16 cellular contexts compared by ENCODE assay signal in the genomic region with DNA sequence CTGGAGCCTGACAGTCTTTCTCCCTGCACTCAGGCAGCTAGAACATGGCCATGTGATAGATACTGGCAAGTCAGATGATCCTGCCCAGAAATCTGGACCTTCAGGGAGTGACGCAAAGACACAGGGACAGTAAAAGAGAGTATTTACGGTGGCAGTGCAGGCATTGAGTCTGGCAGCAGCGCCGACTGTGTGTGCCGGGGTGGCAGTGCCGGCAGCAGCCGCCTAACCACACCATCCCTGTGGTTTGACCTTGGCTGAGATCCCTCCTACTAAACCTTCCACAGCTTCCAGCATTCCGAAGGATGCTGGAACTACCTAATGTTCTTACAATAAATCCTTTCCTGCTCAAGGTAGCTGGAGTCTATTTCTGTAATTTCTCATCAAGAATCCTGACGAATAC. TPM values are rescaled to one million over a fixed set of nuclear protein-coding genes. Genes with fewer than 3 reads are reported as not detected.
A peak's percentile ranks its signal among the peaks of the same experiment; 100 is the strongest.
DNase-seq lines count a peak whose midpoint lies in the region; ATAC-seq and TF ChIP-seq lines count a peak whose summit lies in the region.
"Had no signal": no experiment of that assay in that cellular context is flagged by ENCODE, and none has a peak within 500 bp of the region (broad histone marks: within the 10 kb centered on the region; RNA-seq: fewer than 3 reads in every experiment).

No MANE protein-coding gene starts in this region.

- H3K36me3 ChIP-seq in PC-9 (ENCODE audit: low read depth) = no peaks in the 10 kb centered on the region
- no peaks in the 10 kb centered on the region for H3K36me3 ChIP-seq in mammary epithelial cell (ENCODE audit: insufficient read depth, low read length)
- no peaks in the 10 kb centered on the region for H3K36me3 ChIP-seq in osteoblast (ENCODE audit: insufficient read depth, low read length)
- H3K36me3 ChIP-seq in lower lobe of right lung = no peaks in the 10 kb centered on the region
- H3K36me3 ChIP-seq: gastrocnemius medialis had no signal

- no peaks in the 10 kb centered on the region for H3K9me2 ChIP-seq in PC-9 (ENCODE audit: insufficient read depth)

- H3K9me3 ChIP-seq in PC-9 (ENCODE audit: insufficient read depth, low read depth) (no peaks in the 10 kb centered on the region), mammary epithelial cell (replicated peaks; ENCODE audit: insufficient read depth, low read length) (no peaks in the 10 kb centered on the region), osteoblast (ENCODE audit: low read depth, low read length) (no peaks in the 10 kb centered on the region), lower lobe of right lung (no peaks in the 10 kb centered on the region)
- H3K9me3 ChIP-seq: gastrocnemius medialis had no signal

- ATAC-seq in GM21423 (IDR thresholded peaks at IDR 0.05; ENCODE audit: unreplicated experiment) (no peak), lower lobe of right lung (no peak), GM18517 (IDR thresholded peaks at IDR 0.05; ENCODE audit: unreplicated experiment) (no peak)
- ATAC-seq: GM12878 had no signal

- H4K20me1 ChIP-seq in PC-9 (ENCODE audit: insufficient read depth) = no peaks in the 10 kb centered on the region
- no peaks in the 10 kb centered on the region for H4K20me1 ChIP-seq in mammary epithelial cell (ENCODE audit: insufficient read depth, low read length)
- peaks cover 3% of the 10 kb centered on the region for H4K20me1 ChIP-seq in osteoblast (ENCODE audit: insufficient read depth, low read length)

- BruUV-seq in PC-9 (replicated peaks; lab: Mats Ljungman, UMichigan) (no TSS peak), mammary epithelial cell (replicated peaks; lab: Mats Ljungman, UMichigan) (no TSS peak)

- 13% methylated on average over 8 of the region's 9 CpGs for WGBS in mammary epithelial cell (ENCODE audit: low coverage, missing lambda C conversion rate)

- H3K4me1 ChIP-seq in PC-9 (replicated peaks; ENCODE audit: insufficient read depth) = peaks cover 4% of the 10 kb centered on the region; the same call in 1 of the 2 replicates
- H3K4me1 ChIP-seq in mammary epithelial cell (ENCODE audit: insufficient read depth, low read length) = peaks cover 6% of the 10 kb centered on the region
- H3K4me1 ChIP-seq in osteoblast (ENCODE audit: insufficient read depth, low read length) = peaks cover 13% of the 10 kb centered on the region
- peaks cover 10% of the 10 kb centered on the region for H3K4me1 ChIP-seq in lower lobe of right lung

- dilution Hi-C loops in mammary epithelial cell (cut with HindIII; ENCODE audit: low sequenced_read_pairs) = no loop called here

- in situ Hi-C loops in mammary epithelial cell (cut with MboI; ENCODE audit: low sequenced_read_pairs in 2 of 2) = no loop called here

- H3K9ac ChIP-seq in mammary epithelial cell (ENCODE audit: insufficient read depth, low read length) = no peak overlapping the region

- CTCF ChIA-PET in PC-9 (lab: Charles Lee) (no interaction called here), mammary epithelial cell (lab: Charles Lee; ENCODE audit: low non-redundant PET) (no interaction called here)

- DNase-seq in Daoy (ENCODE audit: low read depth) (peak; percentile 51), PC-9 (peak; percentile 37 to 49), mammary epithelial cell (peak; percentile 57), osteoblast (ENCODE audit: insufficient read length, low spot score, missing footprints) (peak; percentile 84), DMS53 (lab: John Stamatoyannopoulos, UW) (no peak), lower lobe of right lung (no peak)
- DNase-seq: activated B cell treated with CpG ODN at 0.5 μM for 24 hours; activated effector memory CD4-positive, alpha-beta T cell treated with anti-CD3 and anti-CD28 coated beads, Interleukin-2, amount 50 U/mL, for 16 hours; AML-193; effector CD8-positive, alpha-beta T cell; NCI-H2171 treated with DMSO at 0.1 percent for 48 hours; stimulated activated CD4-positive, alpha-beta T cell treated with anti-CD3 and anti-CD28 coated beads, Interleukin-12 subunit alpha, Interleukin-12 subunit beta, amount 100 ng/mL, for 4 hours had no signal

- intact Hi-C loops in PC-9 (cut with micrococcal nuclease; ENCODE audit: unreplicated experiment) = no loop called here
- intact Hi-C loops in mammary epithelial cell (cut with micrococcal nuclease) = loop anchor here (5.0 kb wide), 1 partner anchor 43 kb away; no protein-coding TSS in a partner anchor
- intact Hi-C loops in lower lobe of right lung (cut with DNase I) = no loop called here

- TF ChIP-seq CTCF in PC-9 (conservative IDR thresholded peaks at IDR 0.05) (no peak), mammary epithelial cell (conservative IDR thresholded peaks at IDR 0.05 in 1 of 2, IDR thresholded peaks at IDR 0.05 in 1 of 2; ENCODE audit: extremely low read depth in 1 of 2, insufficient read depth in 1 of 2, low read depth in 1 of 2, low read length in 2 of 2) (peak in 1 of 2 donors; percentile 26), osteoblast (IDR thresholded peaks at IDR 0.05; ENCODE audit: extremely low read depth, low read depth, low read length) (peak; percentile 8), lower lobe of right lung (IDR thresholded peaks at IDR 0.05) (no peak)

- H2AFZ ChIP-seq in PC-9 = no peak overlapping the region
- H2AFZ ChIP-seq in mammary epithelial cell (ENCODE audit: low read depth, low read length) = no peak overlapping the region
- no peak overlapping the region for H2AFZ ChIP-seq in osteoblast (ENCODE audit: low read length)

- H3K27ac ChIP-seq in PC-9 (no peak overlapping the region), mammary epithelial cell (ENCODE audit: insufficient read depth, low read depth, low read length) (no peak overlapping the region), osteoblast (ENCODE audit: low read depth, low read length) (no peak overlapping the region), lower lobe of right lung (no peak overlapping the region)

- no peak overlapping the region for H3K4me3 ChIP-seq in PC-9
- no peak overlapping the region for H3K4me3 ChIP-seq in mammary epithelial cell (replicated peaks in 1 of 3; ENCODE audit: insufficient read depth in 1 of 3, low read depth in 2 of 3, low read length in 3 of 3)
- H3K4me3 ChIP-seq in osteoblast (ENCODE audit: insufficient read depth, low read length) = no peak overlapping the region
- H3K4me3 ChIP-seq in lower lobe of right lung = no peak overlapping the region
- H3K4me3 ChIP-seq: gastrocnemius medialis, GM12878 had no signal

- H3K27me3 ChIP-seq in PC-9 (ENCODE audit: insufficient read depth, low read depth) = 0 out of 2 replicates have a peak, but pooled peaks cover 4% of the 10 kb centered on the region
- H3K27me3 ChIP-seq in mammary epithelial cell (ENCODE audit: insufficient read depth, low read length) = peaks cover 6% of the 10 kb centered on the region
- peaks cover 18% of the 10 kb centered on the region for H3K27me3 ChIP-seq in osteoblast (ENCODE audit: insufficient read depth, low read length)
- no peaks in the 10 kb centered on the region for H3K27me3 ChIP-seq in lower lobe of right lung (ENCODE audit: low read depth)
- H3K27me3 ChIP-seq: gastrocnemius medialis had no signal

- POLR2A ChIA-PET in PC-9 (lab: Charles Lee; ENCODE audit: unreplicated experiment) = interaction anchor here (0.6 kb wide), 1 partner anchor 170 kb away, joined by 3 read pairs; no protein-coding TSS in a partner anchor

- H3K4me2 ChIP-seq in PC-9 (no peak overlapping the region), mammary epithelial cell (ENCODE audit: insufficient read depth, low read depth, low read length) (no peak overlapping the region), osteoblast (ENCODE audit: insufficient read depth, low read length) (peak overlapping the region; percentile 33)

- no peaks in the 10 kb centered on the region for H3K79me2 ChIP-seq in PC-9 (ENCODE audit: low read depth)
- peaks cover 2% of the 10 kb centered on the region for H3K79me2 ChIP-seq in mammary epithelial cell (ENCODE audit: insufficient read depth, low read length)
- no peaks in the 10 kb centered on the region for H3K79me2 ChIP-seq in osteoblast (ENCODE audit: insufficient read depth, low read length)

- no peaks in the 10 kb centered on the region for H3F3A ChIP-seq in PC-9 (ENCODE audit: insufficient read depth, low read depth)

RNA-seq across cellular contexts. Expression of gene TSPAN3, which starts 4.6 kb away (rescaled TPM):
- total RNA-seq in Daoy (2014; rRNA removed; shearing (Covaris generic)) = 144 and 181 TPM in 2 replicates
- total RNA-seq in PC-9 (2021) = 133 and 151 TPM in 2 replicates
- total RNA-seq in mammary epithelial cell = 100 to 1,000 TPM in 1 of 2 donors, 10 to 100 TPM in 1; 80.0 to 100 TPM
- 148 TPM for polyA plus RNA-seq in mammary epithelial cell
- polyA minus RNA-seq in mammary epithelial cell = 227 TPM
- total RNA-seq in osteoblast = 203 and 235 TPM in 2 replicates
- total RNA-seq in lower lobe of right lung = 292 TPM

Comparison
In these comparisons a context has a peak if more than half of its experiments do, and no peak if none do; other contexts are left out.
1. DNase-seq: peak in Daoy (single experiment), PC-9 (2 of 2), mammary epithelial cell (single experiment) and osteoblast (single experiment); none in DMS53 (single experiment) and lower lobe of right lung (single experiment).